8 cellular contexts compared by ENCODE assay signal in the genomic region with DNA sequence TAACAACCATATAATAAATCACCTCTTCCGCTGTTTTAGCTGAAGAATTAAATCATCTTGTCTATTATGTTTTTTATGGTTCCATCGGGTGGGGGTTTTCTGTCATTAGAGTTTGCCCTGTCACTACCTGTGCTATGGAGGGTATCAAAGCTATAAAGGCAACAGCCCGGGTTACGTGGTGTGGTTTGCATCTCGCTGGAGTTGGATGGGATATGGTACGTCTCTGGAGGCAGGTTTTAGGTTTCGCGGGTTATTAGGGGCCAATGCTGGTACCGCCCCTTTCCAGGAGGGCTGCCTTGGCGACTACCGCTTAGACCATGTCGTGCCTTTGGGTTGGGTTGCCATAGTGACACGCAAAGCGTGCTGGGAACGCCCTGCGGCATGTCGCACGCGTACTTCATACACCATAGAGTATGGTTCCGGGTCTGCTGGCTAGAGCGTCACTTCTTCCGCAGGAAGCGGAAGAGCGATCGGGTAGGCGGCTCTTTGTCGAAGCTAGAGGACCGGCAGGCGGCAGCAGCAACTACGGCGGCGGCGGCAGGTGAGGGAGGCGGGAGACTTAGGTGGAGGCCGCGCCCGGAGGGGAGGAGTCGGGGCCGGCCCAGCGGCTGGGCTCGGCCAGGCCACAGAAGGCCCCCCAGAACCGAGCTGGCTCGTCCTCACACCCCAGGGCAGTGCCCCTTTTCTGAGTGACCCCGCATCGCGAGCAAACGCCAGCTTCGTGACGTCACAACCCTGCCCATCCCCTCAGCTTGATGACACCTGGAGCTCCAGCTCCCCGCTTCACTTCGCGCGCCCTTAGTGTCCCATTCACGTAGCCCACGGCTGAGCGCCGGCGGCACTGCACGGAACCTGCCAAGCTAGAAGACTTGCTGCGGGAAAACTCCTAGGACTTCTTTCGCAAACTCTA. TPM values are rescaled to one million over a fixed set of nuclear protein-coding genes. Genes with fewer than 3 reads are reported as not detected.
DNase-seq lines count a peak whose midpoint lies in the region; ATAC-seq and TF ChIP-seq lines count a peak whose summit lies in the region.

A gene with protein sequence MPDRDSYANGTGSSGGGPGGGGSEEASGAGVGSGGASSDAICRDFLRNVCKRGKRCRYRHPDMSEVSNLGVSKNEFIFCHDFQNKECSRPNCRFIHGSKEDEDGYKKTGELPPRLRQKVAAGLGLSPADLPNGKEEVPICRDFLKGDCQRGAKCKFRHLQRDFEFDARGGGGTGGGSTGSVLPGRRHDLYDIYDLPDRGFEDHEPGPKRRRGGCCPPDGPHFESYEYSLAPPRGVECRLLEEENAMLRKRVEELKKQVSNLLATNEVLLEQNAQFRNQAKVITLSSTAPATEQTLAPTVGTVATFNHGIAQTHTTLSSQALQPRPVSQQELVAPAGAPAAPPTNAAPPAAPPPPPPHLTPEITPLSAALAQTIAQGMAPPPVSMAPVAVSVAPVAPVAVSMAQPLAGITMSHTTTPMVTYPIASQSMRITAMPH (plus strand): TSS at position 489 of the 910 bp plus-strand sequence. CDS start 2,297 bp downstream, outside the sequence.

- in situ Hi-C loops in mammary epithelial cell (cut with MboI; ENCODE audit: low sequenced_read_pairs in 2 of 2): loop anchor here (5.0 to 10.0 kb wide), 2 partner anchors 71 to 73 kb away; a partner anchor contains a TSS

- H3K36me3 ChIP-seq in mammary epithelial cell (ENCODE audit: insufficient read depth, low read length) (peaks cover 13% of the 10 kb centered on the region), smooth muscle cell (ENCODE audit: low read depth) (no peaks in the 10 kb centered on the region)

- dilution Hi-C loops in mammary epithelial cell (cut with HindIII; ENCODE audit: low sequenced_read_pairs): loop anchor here (5.0 kb wide), 2 partner anchors 49 to 104 kb away; a partner anchor contains a TSS

- peak within 1 kb of the TSS; percentile 98 for H3K27ac ChIP-seq in VCaP
- peak within 1 kb of the TSS; percentile 91 for H3K27ac ChIP-seq in mammary epithelial cell (ENCODE audit: insufficient read depth, low read depth, low read length)
- peak within 1 kb of the TSS; percentile 95 for H3K27ac ChIP-seq in smooth muscle cell (ENCODE audit: low read depth)

- peaks cover 18% of the 10 kb centered on the region for H3F3A ChIP-seq in smooth muscle cell (ENCODE audit: low read depth)

- H2AFZ ChIP-seq in mammary epithelial cell (ENCODE audit: low read depth, low read length): peak within 1 kb of the TSS; percentile 64
- H2AFZ ChIP-seq in smooth muscle cell (ENCODE audit: low read depth): peak within 1 kb of the TSS; percentile 11

- peak within 1 kb of the TSS; percentile 100 for H3K9ac ChIP-seq in mammary epithelial cell (ENCODE audit: insufficient read depth, low read length)
- peak within 1 kb of the TSS; percentile 96 for H3K9ac ChIP-seq in smooth muscle cell (ENCODE audit: low read depth)

- intact Hi-C loops in mammary epithelial cell (cut with micrococcal nuclease): loop anchor here (1.0 to 2.0 kb wide), 7 partner anchors 8 to 379 kb away; a partner anchor contains a TSS

- no peaks in the 10 kb centered on the region for H3K9me3 ChIP-seq in mammary epithelial cell (replicated peaks; ENCODE audit: insufficient read depth, low read length)
- H3K9me3 ChIP-seq in smooth muscle cell (replicated peaks; ENCODE audit: low read depth): no peaks in the 10 kb centered on the region

- peaks cover 21% of the 10 kb centered on the region for H3K79me2 ChIP-seq in mammary epithelial cell (ENCODE audit: insufficient read depth, low read length)
- peaks cover 8% of the 10 kb centered on the region for H3K79me2 ChIP-seq in smooth muscle cell (ENCODE audit: low read depth)

- CTCF ChIA-PET in AG04449 (lab: Yijun Ruan, JAX) (interaction anchor here (0.8 to 12.9 kb wide), 31 partner anchors 9 to 378 kb away, joined by 3 to 311 read pairs (median 4); a partner anchor contains a TSS), mammary epithelial cell (lab: Charles Lee; ENCODE audit: low non-redundant PET) (interaction anchor here (0.8 to 2.3 kb wide), 2 partner anchors 69 to 72 kb away, joined by 7 to 39 read pairs; a partner anchor contains a TSS)

- peak within 1 kb of the TSS; percentile 91 for H3K4me2 ChIP-seq in mammary epithelial cell (ENCODE audit: insufficient read depth, low read depth, low read length)
- H3K4me2 ChIP-seq in smooth muscle cell: peak within 1 kb of the TSS; percentile 96

- peak; percentile 95 for DNase-seq in AG04449 (ENCODE audit: low read depth, low spot score)
- peak; percentile 99 for DNase-seq in NCI-H2171 treated with DMSO at 0.1 percent for 48 hours (lab: John Stamatoyannopoulos, UW)
- DNase-seq in mammary epithelial cell: peak; percentile 99
- DNase-seq in iPS-NIHi7 (ENCODE audit: extremely low spot score): peak; percentile 90
- DNase-seq in smooth muscle cell (lab: John Stamatoyannopoulos, UW; ENCODE audit: unreplicated experiment): peak; percentile 83

- H3K27me3 ChIP-seq in mammary epithelial cell (ENCODE audit: insufficient read depth, low read length) (no peaks in the 10 kb centered on the region), smooth muscle cell (ENCODE audit: low read depth) (no peaks in the 10 kb centered on the region)

- peak within 1 kb of the TSS; percentile 94 for H3K4me3 ChIP-seq in AG04449 (ENCODE audit: low read depth, low read length)
- H3K4me3 ChIP-seq in mammary epithelial cell (replicated peaks in 1 of 3; ENCODE audit: insufficient read depth in 1 of 3, low read depth in 2 of 3, low read length in 3 of 3): peak within 1 kb of the TSS; percentile 57 to 80 (median 77)
- H3K4me3 ChIP-seq in smooth muscle cell: peak within 1 kb of the TSS; percentile 74

- H4K20me1 ChIP-seq in mammary epithelial cell (ENCODE audit: insufficient read depth, low read length) (no peaks in the 10 kb centered on the region), smooth muscle cell (ENCODE audit: low read depth) (peaks cover 10% of the 10 kb centered on the region)

- ATAC-seq in GM18868 (IDR thresholded peaks at IDR 0.05; ENCODE audit: unreplicated experiment): peak; percentile 86
- peak; percentile 84 for ATAC-seq in HG03108 (IDR thresholded peaks at IDR 0.05; ENCODE audit: unreplicated experiment)

- peaks cover 31% of the 10 kb centered on the region for H3K4me1 ChIP-seq in mammary epithelial cell (ENCODE audit: insufficient read depth, low read length)
- H3K4me1 ChIP-seq in smooth muscle cell (ENCODE audit: low read depth): peaks cover 12% of the 10 kb centered on the region

- peak; percentile 80 for TF ChIP-seq CTCF in AG04449 (IDR thresholded peaks at IDR 0.05; ENCODE audit: insufficient read depth, low read length, missing control alignments)
- peak; percentile 53 for TF ChIP-seq CTCF in VCaP (conservative IDR thresholded peaks at IDR 0.05)
- peak; percentile 23 to 65 for TF ChIP-seq CTCF in mammary epithelial cell (conservative IDR thresholded peaks at IDR 0.05 in 1 of 2, IDR thresholded peaks at IDR 0.05 in 1 of 2; ENCODE audit: extremely low read depth in 1 of 2, insufficient read depth in 1 of 2, low read depth in 1 of 2, low read length in 2 of 2)
- TF ChIP-seq CTCF in smooth muscle cell (IDR thresholded peaks at IDR 0.05; ENCODE audit: borderline replicate concordance, insufficient read depth, poor library complexity, severe bottlenecking): peak; percentile 24

- 1% methylated on average over 33 of the region's 61 CpGs for WGBS in mammary epithelial cell (ENCODE audit: low coverage, missing lambda C conversion rate)
- 1% methylated on average over 60 of the region's 61 CpGs for WGBS in smooth muscle cell (ENCODE audit: low lambda C conversion rate)

- POLR2A ChIA-PET in AG04449 (lab: Yijun Ruan, JAX): interaction anchor here (0.5 to 4.7 kb wide), 21 partner anchors 9 to 397 kb away, joined by 3 to 49 read pairs (median 4); a partner anchor contains a TSS

- BruUV-seq in mammary epithelial cell (replicated peaks; lab: Mats Ljungman, UMichigan): no TSS peak

RNA-seq across cellular contexts. Expression of the gene that starts here (rescaled TPM):
- total RNA-seq in mammary epithelial cell: 1 to 10 TPM; 2.7 TPM
- polyA plus RNA-seq in mammary epithelial cell: 0.87 TPM
- 2.1 TPM for polyA minus RNA-seq in mammary epithelial cell
- total RNA-seq in smooth muscle cell: 1.9 and 6.7 TPM in 2 replicates
- 2.8 TPM in 2 replicates for polyA plus RNA-seq in smooth muscle cell

Comparison
In these comparisons a context has a peak if more than half of its experiments do, and no peak if none do; other contexts are left out.
1. Peak in every context shown above with its lines: DNase-seq, ATAC-seq, H3K4me3 ChIP-seq and H3K27ac ChIP-seq.
2. CTCF ChIP-seq: peak in every context shown above with its lines; median percentile 80 in AG04449; 53 in VCaP; 44 in mammary epithelial cell; 24 in smooth muscle cell.